In genomic region chr14:56694609-56695008, GRCh38 we compare ENCODE assay signal across 26 cellular contexts.
"Had no signal": no experiment of that assay in that cellular context is flagged by ENCODE, and none has a peak within 500 bp of the region (broad histone marks: within the 10 kb centered on the region; RNA-seq: fewer than 3 reads in every experiment).

No MANE protein-coding gene starts in this region.

- H3K27me3 ChIP-seq: ascending aorta, cardiac muscle cell, SJCRH30 had no signal

- H3K4me3 ChIP-seq: ascending aorta, cardiac muscle cell, SJCRH30, SK-N-MC had no signal

- DNase-seq: activated CD4-positive, alpha-beta T cell treated with anti-CD3 and anti-CD28 coated beads, Interleukin-2, amount 10 ng/mL, durations not matched to agents 24 days and 14 days; activated CD4-positive, alpha-beta T cell treated with anti-CD3 and anti-CD28 coated beads, Interleukin-2, amount 50 U/mL, for 4 hours; activated CD8-positive, alpha-beta T cell treated with anti-CD3 and anti-CD28 coated beads for 36 hours; activated effector memory CD4-positive, alpha-beta T cell treated with anti-CD3 and anti-CD28 coated beads, Interleukin-2, amount 50 U/mL, for 16 hours; activated naive CD4-positive, alpha-beta T cell; activated naive CD4-positive, alpha-beta T cell treated with anti-CD3 and anti-CD28 coated beads, Interleukin-2, amount 50 U/mL, for 16 hours; activated naive CD8-positive, alpha-beta T cell treated with anti-CD3 and anti-CD28 coated beads for 36 hours; activated T-cell treated with anti-CD3 and anti-CD28 coated beads, Interleukin-2, amount 50 U/mL, for 1 hour; activated T-cell treated with anti-CD3 and anti-CD28 coated beads, Interleukin-2, amount 50 U/mL, for 72 hours; amniotic stem cell; NCI-H1105; NCI-H1417 treated with DMSO at 0.1 percent for 48 hours; NCI-H187; NCI-H2029 treated with DMSO at 0.1 percent for 48 hours; NCI-H2171 treated with DMSO at 0.1 percent for 48 hours; NCI-H2227 treated with DMSO at 0.1 percent for 48 hours; NCI-H446; NCI-H510A treated with DMSO at 0.1 percent for 48 hours; NCI-H526 treated with DMSO at 0.1 percent for 48 hours; SHP77; SJCRH30 had no signal

- H3K27ac ChIP-seq: ascending aorta, cardiac muscle cell, SJCRH30, SK-N-MC had no signal

- H3K9me3 ChIP-seq: ascending aorta, SJCRH30 had no signal

- H3K36me3 ChIP-seq: ascending aorta, cardiac muscle cell, SJCRH30 had no signal

- ATAC-seq: activated CD8-positive, alpha-beta T cell treated with anti-CD3 and anti-CD28 coated beads for 36 hours; activated T-cell treated with anti-CD3 and anti-CD28 coated beads, Interleukin-2, amount 50 U/mL, for 72 hours; activated T-helper 17 cell treated with anti-CD3 and anti-CD28 coated beads, Interleukin-2, amount 50 U/mL, for 72 hours; Panc1 had no signal

- H3K4me1 ChIP-seq: ascending aorta, SJCRH30 had no signal
